8 cellular contexts compared by ENCODE assay signal in the genomic region with DNA sequence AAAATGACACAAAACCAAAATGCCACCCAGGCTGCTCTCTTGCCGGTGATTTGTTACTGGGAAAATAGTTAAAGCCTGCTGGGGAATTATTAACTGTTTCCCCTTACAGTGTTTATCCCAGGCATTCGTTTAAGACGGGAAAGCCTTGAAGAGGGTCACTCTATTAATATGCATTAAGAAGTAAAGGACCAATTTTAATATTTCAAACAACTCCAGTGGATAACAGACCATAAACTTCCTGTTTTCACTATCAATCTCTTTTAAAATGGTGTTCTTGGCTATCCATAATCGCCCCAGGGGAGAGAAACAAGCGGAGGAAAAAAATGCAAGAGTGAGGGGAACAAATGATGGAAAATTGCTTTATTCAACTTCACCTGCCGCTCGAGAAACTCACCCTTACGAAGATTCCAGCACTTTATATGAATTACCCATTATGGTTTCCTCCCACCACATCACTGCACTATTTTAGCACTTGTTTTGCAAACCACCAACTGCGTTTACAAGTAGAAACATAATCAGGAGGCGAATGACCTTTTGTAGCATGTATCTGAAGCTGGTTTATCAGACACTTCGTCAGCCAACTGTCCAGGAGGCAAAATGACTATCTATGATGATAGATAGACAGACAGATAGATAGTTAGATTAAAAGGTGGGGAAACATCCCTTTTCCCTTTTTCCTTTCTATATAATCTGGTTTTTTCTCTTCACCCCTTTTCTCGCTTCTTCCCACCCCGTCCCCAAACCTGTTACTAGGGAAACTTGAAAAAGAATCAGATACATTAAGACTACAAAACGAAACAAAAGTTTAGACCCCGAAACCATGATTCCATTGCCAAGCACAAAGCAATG. TPM values are rescaled to one million over a fixed set of nuclear protein-coding genes. Genes with fewer than 3 reads are reported as not detected.
DNase-seq lines count a peak whose midpoint lies in the region; ATAC-seq and TF ChIP-seq lines count a peak whose summit lies in the region.

No MANE protein-coding gene starts in this region.

- no peak for DNase-seq in T-helper 2 cell treated with Interferon-gamma antibody and Interleukin-4, amounts not matched to agents 5 μg/mL and 100 μg/mL, for 36 hours (ENCODE audit: low spot score)
- DNase-seq in T-helper 2 cell: no peak
- no peak for DNase-seq in activated CD8-positive, alpha-beta T cell treated with anti-CD3 and anti-CD28 coated beads, Interleukin-2, amount 10 ng/mL, durations not matched to agents 7 days and 5 days
- DNase-seq in inferior parietal cortex (ENCODE audit: extremely low spot score): peak; percentile 70
- no peak for DNase-seq in suprapubic skin (ENCODE audit: low spot score in 2 of 2)
- no peak for DNase-seq in GM10248 (ENCODE audit: extremely low spot score)

- peak overlapping the region; percentile 63 for H3K4me3 ChIP-seq in suprapubic skin

- H3K4me1 ChIP-seq in suprapubic skin: peaks cover 25% of the 10 kb centered on the region

- peak overlapping the region; percentile 57 for H3K27ac ChIP-seq in suprapubic skin

- H3K4me3 Mint-ChIP-seq in T-helper 2 cell treated with Interferon-gamma antibody and Interleukin-4, amounts not matched to agents 5 μg/mL and 100 μg/mL, for 36 hours: peak overlapping the region; percentile 73
- H3K4me3 Mint-ChIP-seq in activated CD8-positive, alpha-beta T cell treated with anti-CD3 and anti-CD28 coated beads, Interleukin-2, amount 10 ng/mL, durations not matched to agents 7 days and 5 days: peak overlapping the region; percentile 72

- CTCF ChIA-PET in activated CD8-positive, alpha-beta T cell treated with anti-CD3 and anti-CD28 coated beads, Interleukin-2, amount 10 ng/mL, durations not matched to agents 7 days and 5 days (lab: Charles Lee): no interaction called here
- CTCF ChIA-PET in GM10248 (lab: Yijun Ruan, JAX): no interaction called here

- H3K9me3 Mint-ChIP-seq in T-helper 2 cell treated with Interferon-gamma antibody and Interleukin-4, amounts not matched to agents 5 μg/mL and 100 μg/mL, for 36 hours: no peaks in the 10 kb centered on the region
- H3K9me3 Mint-ChIP-seq in activated CD8-positive, alpha-beta T cell treated with anti-CD3 and anti-CD28 coated beads, Interleukin-2, amount 10 ng/mL, durations not matched to agents 7 days and 5 days (ENCODE audit: insufficient read depth): no peaks in the 10 kb centered on the region

- TF ChIP-seq POLR2A in suprapubic skin (IDR thresholded peaks at IDR 0.05): no peak

- H3K36me3 Mint-ChIP-seq in T-helper 2 cell treated with Interferon-gamma antibody and Interleukin-4, amounts not matched to agents 5 μg/mL and 100 μg/mL, for 36 hours (ENCODE audit: low read depth): no peaks in the 10 kb centered on the region
- H3K36me3 Mint-ChIP-seq in activated CD8-positive, alpha-beta T cell treated with anti-CD3 and anti-CD28 coated beads, Interleukin-2, amount 10 ng/mL, durations not matched to agents 7 days and 5 days (ENCODE audit: low read depth): no peaks in the 10 kb centered on the region

- H3K27me3 ChIP-seq in suprapubic skin: peaks cover 10% of the 10 kb centered on the region

- 10% methylated on average over 15 of the region's 15 CpGs for whole genome bisulfite sequencing in suprapubic skin

- H3K4me1 Mint-ChIP-seq in T-helper 2 cell treated with Interferon-gamma antibody and Interleukin-4, amounts not matched to agents 5 μg/mL and 100 μg/mL, for 36 hours (ENCODE audit: low read depth): peaks cover 10% of the 10 kb centered on the region
- peaks cover 17% of the 10 kb centered on the region for H3K4me1 Mint-ChIP-seq in activated CD8-positive, alpha-beta T cell treated with anti-CD3 and anti-CD28 coated beads, Interleukin-2, amount 10 ng/mL, durations not matched to agents 7 days and 5 days (ENCODE audit: low read depth)

- H3K36me3 ChIP-seq in suprapubic skin: no peaks in the 10 kb centered on the region

- peaks cover 48% of the 10 kb centered on the region for H3K27me3 Mint-ChIP-seq in T-helper 2 cell treated with Interferon-gamma antibody and Interleukin-4, amounts not matched to agents 5 μg/mL and 100 μg/mL, for 36 hours (ENCODE audit: low read depth)
- H3K27me3 Mint-ChIP-seq in activated CD8-positive, alpha-beta T cell treated with anti-CD3 and anti-CD28 coated beads, Interleukin-2, amount 10 ng/mL, durations not matched to agents 7 days and 5 days (ENCODE audit: low read depth): peaks cover 37% of the 10 kb centered on the region

- no peak for ATAC-seq in activated CD8-positive, alpha-beta T cell treated with anti-CD3 and anti-CD28 coated beads, Interleukin-2, amount 10 ng/mL, durations not matched to agents 7 days and 5 days
- ATAC-seq in GM21390 (IDR thresholded peaks at IDR 0.05; ENCODE audit: unreplicated experiment): no peak
- no peak for ATAC-seq in GM18867 (IDR thresholded peaks at IDR 0.05; ENCODE audit: unreplicated experiment)

- POLR2A ChIA-PET in activated CD8-positive, alpha-beta T cell treated with anti-CD3 and anti-CD28 coated beads, Interleukin-2, amount 10 ng/mL, durations not matched to agents 7 days and 5 days (lab: Charles Lee): no interaction called here
- POLR2A ChIA-PET in GM10248 (lab: Yijun Ruan, JAX): no interaction called here

- TF ChIP-seq CTCF in suprapubic skin (IDR thresholded peaks at IDR 0.05): no peak
- no peak for TF ChIP-seq CTCF in GM10248 (IDR thresholded peaks at IDR 0.05; ENCODE audit: control extremely low read depth, extremely low read depth, low read depth, missing control alignments)

- TF ChIP-seq EP300 in suprapubic skin (IDR thresholded peaks at IDR 0.05): no peak

- H3K9me3 ChIP-seq in suprapubic skin: no peaks in the 10 kb centered on the region

- no peak overlapping the region for H3K27ac Mint-ChIP-seq in T-helper 2 cell treated with Interferon-gamma antibody and Interleukin-4, amounts not matched to agents 5 μg/mL and 100 μg/mL, for 36 hours
- H3K27ac Mint-ChIP-seq in activated CD8-positive, alpha-beta T cell treated with anti-CD3 and anti-CD28 coated beads, Interleukin-2, amount 10 ng/mL, durations not matched to agents 7 days and 5 days: no peak overlapping the region

RNA-seq across cellular contexts. Expression of a gene that starts 1.2 kb away (rescaled TPM):
- total RNA-seq in activated CD8-positive, alpha-beta T cell treated with anti-CD3 and anti-CD28 coated beads, Interleukin-2, amount 10 ng/mL, durations not matched to agents 7 days and 5 days: not detected
- 1 to 10 TPM in 3 of 4 donors, under 1 TPM in 1; 0.42 to 2.2 (median 1.3) TPM for total RNA-seq in suprapubic skin
